9 cellular contexts compared by ENCODE assay signal in the genomic region with DNA sequence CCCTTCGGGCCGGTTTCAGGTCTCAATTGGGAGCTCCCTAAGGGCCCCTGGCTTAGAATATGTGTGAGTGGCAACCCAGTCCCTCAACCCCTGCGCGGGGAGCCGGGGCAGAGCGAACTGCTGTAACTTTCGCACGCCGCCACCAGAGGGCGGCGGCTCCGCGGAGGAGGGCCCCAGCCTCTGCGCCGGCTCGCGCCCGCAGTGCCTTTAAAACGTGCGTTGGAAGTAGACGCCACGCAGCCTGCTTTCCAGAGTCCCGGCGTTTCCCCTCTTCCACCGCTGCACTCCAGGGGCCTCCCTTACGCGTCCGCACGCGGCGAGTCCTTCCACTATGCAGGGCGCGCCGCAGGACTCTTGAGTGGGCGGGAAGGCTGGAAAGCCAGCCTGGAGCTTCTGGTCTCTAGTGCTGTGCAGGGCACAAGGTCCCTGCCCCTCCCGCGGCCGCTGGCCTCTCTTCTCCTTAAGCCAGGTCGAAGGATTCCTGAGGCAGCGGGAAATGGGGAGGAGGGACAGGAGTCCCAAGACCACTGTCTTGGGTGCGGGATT. TPM values are rescaled to one million over a fixed set of nuclear protein-coding genes. Genes with fewer than 3 reads are reported as not detected.
DNase-seq lines count a peak whose midpoint lies in the region; ATAC-seq and TF ChIP-seq lines count a peak whose summit lies in the region.
"Had no signal": no experiment of that assay in that cellular context is flagged by ENCODE, and none has a peak within 500 bp of the region (broad histone marks: within the 10 kb centered on the region; RNA-seq: fewer than 3 reads in every experiment).

No MANE protein-coding gene starts in this region.

- H3K27ac ChIP-seq in gastroesophageal sphincter, result peak overlapping the region in 3 of 4 donors; percentile 49 to 85 (median 74)
- no peak overlapping the region for H3K27ac ChIP-seq in neutrophil
- H3K27ac ChIP-seq in suprapubic skin, result no peak overlapping the region

- no peak for TF ChIP-seq EP300 in gastroesophageal sphincter (IDR thresholded peaks at IDR 0.05)
- TF ChIP-seq EP300 in suprapubic skin (IDR thresholded peaks at IDR 0.05), result no peak

- DNase-seq in DMS153 treated with DMSO at 0.1 percent for 48 hours (lab: John Stamatoyannopoulos, UW; ENCODE audit: unreplicated experiment), result peak; percentile 30
- DNase-seq in Kasumi-1 (lab: John Stamatoyannopoulos, UW), result peak; percentile 81 to 88
- peak; percentile 80 to 84 for DNase-seq in SHP77 (lab: John Stamatoyannopoulos, UW)
- DNase-seq in activated gamma-delta T cell treated with anti-CD3 and anti-CD28 coated beads, Interleukin-2, amount 50 U/mL, for 16 hours (ENCODE audit: low read depth), result peak; percentile 46
- peak; percentile 78 to 86 for DNase-seq in suprapubic skin (ENCODE audit: low spot score in 2 of 2)

- TF ChIP-seq POLR2A in gastroesophageal sphincter (IDR thresholded peaks at IDR 0.05) (no peak), suprapubic skin (IDR thresholded peaks at IDR 0.05) (no peak)

- H3K4me3 ChIP-seq in gastroesophageal sphincter, result peak overlapping the region; percentile 8 to 50
- H3K4me3 ChIP-seq in neutrophil (ENCODE audit: low read depth in 1 of 2, low read length in 1 of 2), result peak overlapping the region; percentile 13 to 56
- peak overlapping the region; percentile 49 for H3K4me3 ChIP-seq in suprapubic skin

- peak; percentile 68 for ATAC-seq in GM21737 (IDR thresholded peaks at IDR 0.05; ENCODE audit: unreplicated experiment)
- ATAC-seq in gastroesophageal sphincter, result peak; percentile 94

- no peaks in the 10 kb centered on the region for H3K9me3 ChIP-seq in gastroesophageal sphincter
- H3K9me3 ChIP-seq in neutrophil, result no peaks in the 10 kb centered on the region
- no peaks in the 10 kb centered on the region for H3K9me3 ChIP-seq in suprapubic skin

- TF ChIP-seq CTCF in gastroesophageal sphincter (IDR thresholded peaks at IDR 0.05), result peak; percentile 97 to 98 (median 98)
- TF ChIP-seq CTCF in neutrophil (IDR thresholded peaks at IDR 0.05), result peak; percentile 91
- TF ChIP-seq CTCF in suprapubic skin (IDR thresholded peaks at IDR 0.05), result peak; percentile 88 to 94

- H3K4me1 ChIP-seq in gastroesophageal sphincter (peaks cover 0 to 17% (median 6%) of the 10 kb centered on the region in 3 donors), neutrophil (ENCODE audit: control insufficient read depth in 1 of 2, insufficient read depth in 1 of 2, low read depth in 1 of 2, low read length in 1 of 2) (peaks cover 9 to 10% of the 10 kb centered on the region in 2 experiments), suprapubic skin (peaks cover 14% of the 10 kb centered on the region)

- no CpG with 5 or more reads among the region's 41 CpGs for WGBS in gastroesophageal sphincter (ENCODE audit: low coverage in 1 of 2), 2 donors
- 2% methylated on average over 34 of the region's 41 CpGs for WGBS in suprapubic skin

- no peaks in the 10 kb centered on the region for H3K27me3 ChIP-seq in gastroesophageal sphincter
- no peaks in the 10 kb centered on the region for H3K27me3 ChIP-seq in neutrophil
- no peaks in the 10 kb centered on the region for H3K27me3 ChIP-seq in suprapubic skin

- H3K36me3 ChIP-seq in gastroesophageal sphincter (no peaks in the 10 kb centered on the region), neutrophil (no peaks in the 10 kb centered on the region), suprapubic skin (no peaks in the 10 kb centered on the region)

RNA-seq across cellular contexts. Expression of a gene that starts 23.7 kb away (rescaled TPM):
- total RNA-seq in gastroesophageal sphincter (not detected), suprapubic skin (not detected)
- total RNA-seq: subcutaneous adipose tissue had no signal

RNA-seq across cellular contexts. Expression of a gene that starts 38.2 kb away (rescaled TPM):
- total RNA-seq in gastroesophageal sphincter (1 to 10 TPM in 2 of 4 donors, under 1 TPM in 2; 0.46 to 2.2 (median 0.87) TPM), suprapubic skin (1 to 10 TPM; 1.1 to 2.3 (median 1.5) TPM)

Comparison
In these comparisons a context has a peak if more than half of its experiments do, and no peak if none do; other contexts are left out.
1. DNase-seq: peak in every context shown above with its lines; median percentile 84 in Kasumi-1; 82 in SHP77; 82 in suprapubic skin; 46 in activated gamma-delta T cell treated with anti-CD3 and anti-CD28 coated beads, Interleukin-2, amount 50 U/mL, for 16 hours; 30 in DMS153 treated with DMSO at 0.1 percent for 48 hours.
2. H3K27ac ChIP-seq: peak in gastroesophageal sphincter (3 of 4); none in neutrophil (single experiment) and suprapubic skin (single experiment).
3. Peak in every context shown above with its lines, with median percentiles within 50 percentile points of each other: H3K4me3 ChIP-seq and CTCF ChIP-seq.